ENCODE assay signal across 15 cellular contexts in the genomic region with DNA sequence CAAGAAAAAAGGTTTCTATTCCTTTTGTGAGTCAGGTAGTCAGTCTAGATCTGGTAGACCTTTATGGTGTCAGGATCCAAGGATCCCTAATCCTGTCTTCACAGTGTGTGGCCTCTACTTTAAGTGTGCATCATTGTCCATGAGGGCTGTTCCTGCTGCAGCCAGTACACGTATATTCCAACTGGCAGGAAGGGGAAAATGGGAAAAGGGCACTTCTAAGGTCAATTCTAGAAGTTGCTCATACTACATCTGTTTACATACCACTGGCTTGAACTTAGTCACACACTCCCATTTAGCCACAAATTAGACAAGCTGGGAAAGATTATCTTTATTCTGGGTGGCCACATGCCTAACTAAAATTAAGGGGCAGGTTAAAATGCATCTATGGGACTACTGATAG. TPM values are rescaled to one million over a fixed set of nuclear protein-coding genes. Genes with fewer than 3 reads are reported as not detected.
A peak's percentile ranks its signal among the peaks of the same experiment; 100 is the strongest.
DNase-seq lines count a peak whose midpoint lies in the region; ATAC-seq and TF ChIP-seq lines count a peak whose summit lies in the region.
"Had no signal": no experiment of that assay in that cellular context is flagged by ENCODE, and none has a peak within 500 bp of the region (broad histone marks: within the 10 kb centered on the region; RNA-seq: fewer than 3 reads in every experiment).

No MANE protein-coding gene starts in this region.

- in situ Hi-C loops in GM23248 (cut with MboI): no loop called here

- H4K20me1 ChIP-seq in GM23248 (ENCODE audit: insufficient read depth) (no peaks in the 10 kb centered on the region), SK-N-SH (ENCODE audit: insufficient read depth) (no peaks in the 10 kb centered on the region)

- H3K4me1 ChIP-seq in GM23248 (ENCODE audit: insufficient read depth): peaks cover 22% of the 10 kb centered on the region
- no peaks in the 10 kb centered on the region for H3K4me1 ChIP-seq in mucosa of descending colon (ENCODE audit: low read depth)
- H3K4me1 ChIP-seq in SK-N-SH (ENCODE audit: control insufficient read depth in 1 of 2, insufficient read depth in 2 of 2, low read depth in 1 of 2, low read length in 1 of 2): no peaks in the 10 kb centered on the region
- H3K4me1 ChIP-seq: BE2C had no signal

- H3K79me2 ChIP-seq in GM23248 (ENCODE audit: insufficient read depth) (no peaks in the 10 kb centered on the region), SK-N-SH (ENCODE audit: insufficient read depth) (no peaks in the 10 kb centered on the region)

- no peaks in the 10 kb centered on the region for H3K27me3 ChIP-seq in GM23248 (replicated peaks; ENCODE audit: insufficient read depth)
- no peaks in the 10 kb centered on the region for H3K27me3 ChIP-seq in SK-N-SH (ENCODE audit: insufficient read depth)

- H3K27ac ChIP-seq in GM23248: no peak overlapping the region
- no peak overlapping the region for H3K27ac ChIP-seq in SK-N-SH (ENCODE audit: low read depth in 2 of 2, low read length in 1 of 2)

- 4 to 17% methylated on average over 1 of the region's 1 CpG for WGBS in GM23248 (ENCODE audit: low coverage in 1 of 2, low lambda C conversion rate in 2 of 2, missing lambda C conversion rate in 2 of 2), 2 experiments
- 71% methylated on average over 1 of the region's 1 CpG for WGBS in SK-N-SH (ENCODE audit: low lambda C conversion rate)

- CTCF ChIA-PET in SK-N-SH (lab: Yijun Ruan, JAX): no interaction called here

- ATAC-seq in mucosa of descending colon: peak; percentile 20

- TF ChIP-seq EP300 in SK-N-SH (IDR thresholded peaks at IDR 0.05; ENCODE audit: borderline replicate concordance in 1 of 2, low read depth in 1 of 2, low read length in 1 of 2): no peak

- H3K9me3 ChIP-seq in GM23248 (ENCODE audit: low read depth) (no peaks in the 10 kb centered on the region), mucosa of descending colon (peaks cover 4% of the 10 kb centered on the region), SK-N-SH (no peaks in the 10 kb centered on the region)

- H3K4me3 ChIP-seq in GM23248 (no peak overlapping the region), choroid plexus epithelial cell (ENCODE audit: low read depth, low read length) (no peak overlapping the region), mucosa of descending colon (no peak overlapping the region), SK-N-SH (ENCODE audit: low read depth in 2 of 2, low read length in 1 of 2) (no peak overlapping the region)

- TF ChIP-seq CTCF in choroid plexus epithelial cell (conservative IDR thresholded peaks at IDR 0.05; ENCODE audit: low read depth, low read length): no peak
- no peak for TF ChIP-seq CTCF in mucosa of descending colon (IDR thresholded peaks at IDR 0.05)
- no peak for TF ChIP-seq CTCF in SK-N-SH (IDR thresholded peaks at IDR 0.05)

- TF ChIP-seq RAD21 in SK-N-SH (IDR thresholded peaks at IDR 0.05; ENCODE audit: low read length): no peak

- H3K9ac ChIP-seq in GM23248 (no peak overlapping the region), SK-N-SH (no peak overlapping the region)

- peak; percentile 40 for DNase-seq in GM23248
- peak; percentile 56 for DNase-seq in M059J (ENCODE audit: low read depth)
- peak; percentile 2 for DNase-seq in choroid plexus epithelial cell (ENCODE audit: low read depth)
- DNase-seq in mucosa of descending colon: no peak
- DNase-seq in MV-4-11 (lab: John Stamatoyannopoulos, UW): no peak
- DNase-seq in inferior parietal cortex (ENCODE audit: extremely low spot score): no peak
- DNase-seq in SK-N-SH: no peak
- DNase-seq in NCI-H2171 (lab: John Stamatoyannopoulos, UW): no peak
- DNase-seq: BE2C, DMS79, GF-D8, KBM-7, NCI-H1105 treated with DMSO at 0.1 percent for 48 hours, NCI-H2029, NCI-H510A treated with DMSO at 0.1 percent for 48 hours had no signal

- H3K9me2 ChIP-seq in GM23248 (ENCODE audit: insufficient read depth): no peaks in the 10 kb centered on the region
- no peaks in the 10 kb centered on the region for H3K9me2 ChIP-seq in SK-N-SH

- POLR2A ChIA-PET in SK-N-SH (lab: Yijun Ruan, JAX): no interaction called here

- intact Hi-C loops in mucosa of descending colon (cut with DNase I, micrococcal nuclease): no loop called here

- H3F3A ChIP-seq in GM23248 (ENCODE audit: insufficient read depth): no peaks in the 10 kb centered on the region; the same call in 1 of the 2 replicates
- no peaks in the 10 kb centered on the region for H3F3A ChIP-seq in SK-N-SH (replicated peaks; ENCODE audit: insufficient read depth)

- H2AFZ ChIP-seq in GM23248: no peak overlapping the region
- H2AFZ ChIP-seq in SK-N-SH (ENCODE audit: low read depth): no peak overlapping the region

- H3K36me3 ChIP-seq in GM23248 (ENCODE audit: low read depth): no peaks in the 10 kb centered on the region
- H3K36me3 ChIP-seq in mucosa of descending colon (ENCODE audit: low read depth): no peaks in the 10 kb centered on the region
- no peaks in the 10 kb centered on the region for H3K36me3 ChIP-seq in SK-N-SH (replicated peaks in 1 of 2; ENCODE audit: control insufficient read depth in 1 of 2, insufficient read depth in 2 of 2, low read length in 1 of 2)
- H3K36me3 ChIP-seq: BE2C had no signal

- no peak overlapping the region for H3K4me2 ChIP-seq in GM23248 (ENCODE audit: unreplicated experiment)
- H3K4me2 ChIP-seq in SK-N-SH: no peak overlapping the region

TF ChIP-seq in SK-N-SH, 30 proteins besides CTCF, POLR2A, EP300 and RAD21:
- TF ChIP-seq MXI1 (IDR thresholded peaks at IDR 0.05; ENCODE audit: low read depth, low read length): no peak
- TF ChIP-seq TEAD4 (IDR thresholded peaks at IDR 0.05; ENCODE audit: borderline replicate concordance, insufficient read depth): no peak
- no peak for TF ChIP-seq RFX5 (IDR thresholded peaks at IDR 0.05; ENCODE audit: low read length)

RNA-seq across cellular contexts. Expression of a gene that starts 9.7 kb away (rescaled TPM):
- total RNA-seq in GM23248 (2014; rRNA removed; shearing (Covaris generic)): 12.9 and 14.8 TPM in 2 replicates
- polyA plus RNA-seq in GM23248 (2016; fragmentation: Nextera tagmentation; extraction: Ambion mirVana) (4.1 and 4.2 TPM in 2 replicates), SK-N-SH (2012; rRNA removed) (4.3 and 6.3 TPM in 2 replicates)
- 19.9 and 28.9 TPM in 2 replicates for total RNA-seq in M059J (2014; rRNA removed; shearing (Covaris generic))
- total RNA-seq in mucosa of descending colon: 10 to 100 TPM in 1 of 3 donors, 1 to 10 TPM in 2; 9.2 to 10.5 (median 9.5) TPM
- 6.5 and 7.3 TPM in 2 replicates for polyA plus RNA-seq in SK-N-SH (2012; cell fraction: cytosol; rRNA removed)
- polyA plus RNA-seq in SK-N-SH (2012; cell fraction: nucleus; rRNA removed): 3.6 and 7.2 TPM in 2 replicates

Comparison
In these comparisons a context has a peak if more than half of its experiments do, and no peak if none do; other contexts are left out.
1. DNase-seq: peak in GM23248 (single experiment), M059J (single experiment) and choroid plexus epithelial cell (single experiment); none in mucosa of descending colon (0 of 3), MV-4-11 (single experiment), inferior parietal cortex (single experiment), SK-N-SH (single experiment) and NCI-H2171 (single experiment).